9 cellular contexts compared by ENCODE assay signal in the genomic region with DNA sequence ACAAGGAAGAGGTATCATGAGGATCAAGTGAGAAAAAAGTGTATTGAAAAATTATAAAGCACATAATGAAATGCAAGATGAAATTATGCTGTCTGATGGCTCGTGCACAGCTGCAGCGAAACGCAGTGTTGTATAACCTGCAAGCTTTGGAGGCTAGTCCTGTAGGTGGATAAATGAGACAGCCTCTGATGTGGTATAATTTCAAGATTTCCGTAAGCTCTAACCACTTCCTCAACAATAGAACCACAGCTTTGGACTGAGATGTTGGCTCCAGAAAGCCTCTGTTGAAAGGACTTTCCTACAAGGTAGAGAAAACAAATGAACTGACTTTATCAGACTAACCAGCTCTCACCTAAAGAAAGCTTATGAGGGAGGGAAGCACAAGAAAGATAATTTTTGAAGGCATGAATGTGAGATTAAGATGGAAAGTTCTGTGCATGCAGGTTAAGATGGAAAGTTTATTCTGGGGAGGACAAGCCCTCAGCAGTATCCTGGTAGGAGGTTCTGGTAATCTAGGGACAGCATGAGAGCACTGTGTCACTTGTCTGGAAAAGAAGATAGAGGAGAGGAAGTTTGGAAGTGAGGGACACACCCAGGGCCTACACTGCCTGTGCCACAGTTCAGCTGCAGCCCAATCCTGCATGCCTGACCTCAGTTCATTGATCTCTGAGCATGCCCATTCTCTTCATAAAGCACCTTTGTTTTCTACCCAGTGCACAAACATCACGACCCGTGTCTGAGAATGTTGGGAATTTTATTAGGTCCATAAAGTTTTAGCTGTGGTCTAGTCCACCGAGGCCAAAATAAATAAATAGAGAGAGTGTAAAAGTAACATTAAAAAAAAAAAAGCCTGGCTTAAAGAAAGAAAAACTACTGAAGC.
DNase-seq lines count a peak whose midpoint lies in the region; ATAC-seq and TF ChIP-seq lines count a peak whose summit lies in the region.
"Had no signal": no experiment of that assay in that cellular context is flagged by ENCODE, and none has a peak within 500 bp of the region (broad histone marks: within the 10 kb centered on the region; RNA-seq: fewer than 3 reads in every experiment).

No MANE protein-coding gene starts in this region.

- H3K4me1 Mint-ChIP-seq in activated naive CD4-positive, alpha-beta T cell treated with anti-CD3 and anti-CD28 coated beads for 36 hours (ENCODE audit: low read depth), result peaks cover 18% of the 10 kb centered on the region
- H3K4me1 Mint-ChIP-seq in stimulated activated effector memory CD8-positive, alpha-beta T cell treated with anti-CD3 and anti-CD28 coated beads, Interleukin-12 subunit alpha, Interleukin-12 subunit beta, amount 100 ng/mL, for 72 hours, result peaks cover 10% of the 10 kb centered on the region
- H3K4me1 Mint-ChIP-seq: memory B cell had no signal

- peaks cover 8% of the 10 kb centered on the region for H3K9me3 Mint-ChIP-seq in activated naive CD4-positive, alpha-beta T cell treated with anti-CD3 and anti-CD28 coated beads for 36 hours
- peaks cover 8 to 9% of the 10 kb centered on the region in 2 donors for H3K9me3 Mint-ChIP-seq in activated naive CD4-positive, alpha-beta T cell treated with anti-CD3 and anti-CD28 coated beads, Interleukin-2, amount 50 U/mL, for 72 hours
- peaks cover 7% of the 10 kb centered on the region for H3K9me3 Mint-ChIP-seq in stimulated activated effector memory CD8-positive, alpha-beta T cell treated with anti-CD3 and anti-CD28 coated beads, Interleukin-12 subunit alpha, Interleukin-12 subunit beta, amount 100 ng/mL, for 72 hours
- H3K9me3 Mint-ChIP-seq: memory B cell had no signal

- H3K9me3 ChIP-seq in left lung, result peaks cover 0 to 10% of the 10 kb centered on the region in 2 donors

- H3K27ac ChIP-seq in KMS-11 (peak overlapping the region; percentile 54), RWPE1 (no peak overlapping the region), left lung (no peak overlapping the region)

- peak; percentile 31 for DNase-seq in activated naive CD4-positive, alpha-beta T cell treated with anti-CD3 and anti-CD28 coated beads for 36 hours
- DNase-seq in activated naive CD4-positive, alpha-beta T cell treated with anti-CD3 and anti-CD28 coated beads, Interleukin-2, amount 50 U/mL, for 16 hours, result no peak
- no peak for DNase-seq in activated naive CD4-positive, alpha-beta T cell treated with anti-CD3 and anti-CD28 coated beads, Interleukin-2, amount 50 U/mL, for 72 hours (ENCODE audit: low spot score in 2 of 2)
- DNase-seq in stimulated activated effector memory CD8-positive, alpha-beta T cell treated with anti-CD3 and anti-CD28 coated beads, Interleukin-12 subunit alpha, Interleukin-12 subunit beta, amount 100 ng/mL, for 72 hours (ENCODE audit: low spot score in 2 of 2), result no peak
- DNase-seq in stimulated activated CD8-positive, alpha-beta memory T cell treated with anti-CD3 and anti-CD28 coated beads, Interleukin-4, amount 100 ng/mL, for 48 hours, result no peak
- DNase-seq in RWPE1 (ENCODE audit: low spot score) (no peak), left lung (no peak)

- peaks cover 11% of the 10 kb centered on the region for H3K27me3 Mint-ChIP-seq in activated naive CD4-positive, alpha-beta T cell treated with anti-CD3 and anti-CD28 coated beads for 36 hours (ENCODE audit: low read depth)

- H3K4me1 ChIP-seq in KMS-11 (ENCODE audit: low read depth, poor library complexity, severe bottlenecking), result peaks cover 62% of the 10 kb centered on the region
- H3K4me1 ChIP-seq in left lung, result no peaks in the 10 kb centered on the region

- H3K9ac ChIP-seq in KMS-11, result peak overlapping the region; percentile 3; the same call in 1 of the 2 replicates

- H3K36me3 ChIP-seq in KMS-11 (ENCODE audit: insufficient read depth), result no peaks in the 10 kb centered on the region
- no peaks in the 10 kb centered on the region for H3K36me3 ChIP-seq in left lung

- 0 out of 2 replicates have a peak overlapping the region, but pooled peaks have one; percentile 23 for H2AFZ ChIP-seq in KMS-11 (ENCODE audit: low read depth)

- no peaks in the 10 kb centered on the region for H3K79me2 ChIP-seq in KMS-11 (ENCODE audit: insufficient read depth, low read depth)

- peak; percentile 90 to 98 for ATAC-seq in activated naive CD4-positive, alpha-beta T cell treated with anti-CD3 and anti-CD28 coated beads, Interleukin-2, amount 50 U/mL, for 72 hours
- peak; percentile 85 for ATAC-seq in stimulated activated effector memory CD8-positive, alpha-beta T cell treated with anti-CD3 and anti-CD28 coated beads, Interleukin-12 subunit alpha, Interleukin-12 subunit beta, amount 100 ng/mL, for 72 hours
- ATAC-seq in left lung, result no peak

- no peak overlapping the region for H3K4me3 Mint-ChIP-seq in activated naive CD4-positive, alpha-beta T cell treated with anti-CD3 and anti-CD28 coated beads for 36 hours
- no peak overlapping the region for H3K4me3 Mint-ChIP-seq in stimulated activated effector memory CD8-positive, alpha-beta T cell treated with anti-CD3 and anti-CD28 coated beads, Interleukin-12 subunit alpha, Interleukin-12 subunit beta, amount 100 ng/mL, for 72 hours
- H3K4me3 Mint-ChIP-seq: memory B cell had no signal

- peaks cover 3% of the 10 kb centered on the region for H3K36me3 Mint-ChIP-seq in activated naive CD4-positive, alpha-beta T cell treated with anti-CD3 and anti-CD28 coated beads for 36 hours (ENCODE audit: low read depth)
- peaks cover 7 to 12% of the 10 kb centered on the region in 2 donors for H3K36me3 Mint-ChIP-seq in activated naive CD4-positive, alpha-beta T cell treated with anti-CD3 and anti-CD28 coated beads, Interleukin-2, amount 50 U/mL, for 72 hours
- H3K36me3 Mint-ChIP-seq in stimulated activated effector memory CD8-positive, alpha-beta T cell treated with anti-CD3 and anti-CD28 coated beads, Interleukin-12 subunit alpha, Interleukin-12 subunit beta, amount 100 ng/mL, for 72 hours, result no peaks in the 10 kb centered on the region

- POLR2A ChIA-PET in RWPE1 (lab: Yijun Ruan, JAX; ENCODE audit: low non-redundant PET), result no interaction called here

- intact Hi-C loops in activated naive CD4-positive, alpha-beta T cell treated with anti-CD3 and anti-CD28 coated beads for 36 hours (cut with micrococcal nuclease), result loop anchor here (1.0 kb wide), 1 partner anchor 34 kb away; no protein-coding TSS in a partner anchor
- intact Hi-C loops in left lung (cut with DNase I), result no loop called here

- H3K4me3 ChIP-seq in KMS-11 (IDR thresholded peaks at IDR 0.05; ENCODE audit: insufficient read depth, low read depth, low read length) (no peak overlapping the region), left lung (no peak overlapping the region)

- no peaks in the 10 kb centered on the region for H4K20me1 ChIP-seq in KMS-11 (ENCODE audit: insufficient read depth)

- H3K4me2 ChIP-seq in KMS-11, result peak overlapping the region; percentile 95

- no peak overlapping the region for H3K27ac Mint-ChIP-seq in activated naive CD4-positive, alpha-beta T cell treated with anti-CD3 and anti-CD28 coated beads for 36 hours
- H3K27ac Mint-ChIP-seq in activated naive CD4-positive, alpha-beta T cell treated with anti-CD3 and anti-CD28 coated beads, Interleukin-2, amount 50 U/mL, for 72 hours, result no peak overlapping the region
- no peak overlapping the region for H3K27ac Mint-ChIP-seq in stimulated activated effector memory CD8-positive, alpha-beta T cell treated with anti-CD3 and anti-CD28 coated beads, Interleukin-12 subunit alpha, Interleukin-12 subunit beta, amount 100 ng/mL, for 72 hours
- H3K27ac Mint-ChIP-seq: memory B cell had no signal

- no peaks in the 10 kb centered on the region for H3K27me3 ChIP-seq in KMS-11 (ENCODE audit: insufficient read depth, low read depth)
- H3K27me3 ChIP-seq in left lung, result no peaks in the 10 kb centered on the region

- CTCF ChIA-PET in activated naive CD4-positive, alpha-beta T cell treated with anti-CD3 and anti-CD28 coated beads for 36 hours (lab: Charles Lee), result interaction anchor here (1.3 kb wide), 1 partner anchor 9 kb away, joined by 3 read pairs; no protein-coding TSS in a partner anchor
- CTCF ChIA-PET in RWPE1 (lab: Yijun Ruan, JAX), result interaction anchor here (0.7 kb wide), 1 partner anchor 307 kb away, joined by 5 read pairs; no protein-coding TSS in a partner anchor

- TF ChIP-seq CTCF in KMS-11 (conservative IDR thresholded peaks at IDR 0.05; ENCODE audit: low read depth, low read length), result no peak
- no peak for TF ChIP-seq CTCF in RWPE1 (conservative IDR thresholded peaks at IDR 0.05; ENCODE audit: low read depth)
- TF ChIP-seq CTCF in left lung (IDR thresholded peaks at IDR 0.05), result no peak
